In genomic region chr1:88562991-88563390, GRCh38 we compare ENCODE assay signal across 1 cellular context.
TF ChIP-seq lines count a peak whose summit lies in the region.

No MANE protein-coding gene starts in this region.

TF ChIP-seq in GM23338, 12 proteins besides CTCF, POLR2A, EP300 and RAD21 (continued from another document):
- TF ChIP-seq ZNF462 (CRISPR knock-in tag; IDR thresholded peaks at IDR 0.05) (no peak), REST (IDR thresholded peaks at IDR 0.05; ENCODE audit: unreplicated experiment) (no peak), CREB1 (CRISPR knock-in tag; IDR thresholded peaks at IDR 0.05; ENCODE audit: low read depth) (no peak), EZH2 (IDR thresholded peaks at IDR 0.05; ENCODE audit: low read depth, unreplicated experiment) (no peak), EZH2phosphoT487 (IDR thresholded peaks at IDR 0.05; ENCODE audit: unreplicated experiment) (no peak), ZNF114 (CRISPR knock-in tag; IDR thresholded peaks at IDR 0.05) (no peak), JUNB (IDR thresholded peaks at IDR 0.05; ENCODE audit: unreplicated experiment) (no peak), ZNF331 (CRISPR knock-in tag; IDR thresholded peaks at IDR 0.05; ENCODE audit: low read depth) (no peak), NANOG (IDR thresholded peaks at IDR 0.05; ENCODE audit: borderline replicate concordance) (no peak)
- TF ChIP-seq, protein P1, sequence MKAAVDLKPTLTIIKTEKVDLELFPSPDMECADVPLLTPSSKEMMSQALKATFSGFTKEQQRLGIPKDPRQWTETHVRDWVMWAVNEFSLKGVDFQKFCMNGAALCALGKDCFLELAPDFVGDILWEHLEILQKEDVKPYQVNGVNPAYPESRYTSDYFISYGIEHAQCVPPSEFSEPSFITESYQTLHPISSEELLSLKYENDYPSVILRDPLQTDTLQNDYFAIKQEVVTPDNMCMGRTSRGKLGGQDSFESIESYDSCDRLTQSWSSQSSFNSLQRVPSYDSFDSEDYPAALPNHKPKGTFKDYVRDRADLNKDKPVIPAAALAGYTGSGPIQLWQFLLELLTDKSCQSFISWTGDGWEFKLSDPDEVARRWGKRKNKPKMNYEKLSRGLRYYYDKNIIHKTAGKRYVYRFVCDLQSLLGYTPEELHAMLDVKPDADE (IDR thresholded peaks at IDR 0.05), result no peak
TF ChIP-seq in GM23338: peak in this region for 0.
